Comparison of ENCODE assay signal across 1 cellular context in the genomic region with DNA sequence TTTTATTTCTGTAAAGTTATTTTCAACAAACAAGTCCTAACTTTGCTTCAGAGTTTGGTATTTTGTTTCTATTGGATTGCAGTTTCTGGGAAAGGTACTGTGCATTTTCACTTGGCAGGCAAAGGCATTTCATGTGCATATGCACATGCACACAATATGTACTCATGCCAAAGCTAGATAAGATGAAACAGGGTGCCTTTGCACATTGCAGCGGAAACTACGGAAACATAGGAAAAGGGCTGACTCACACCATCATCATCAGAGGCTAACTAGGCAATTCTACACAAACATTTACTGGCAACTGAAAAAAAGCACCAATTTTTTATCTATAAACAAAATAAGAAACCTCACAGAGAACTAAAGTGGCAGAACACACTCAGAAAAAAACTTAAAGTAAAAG.
TF ChIP-seq lines count a peak whose summit lies in the region.

No MANE protein-coding gene starts in this region.

TF ChIP-seq in K562, 482 proteins besides CTCF, POLR2A, EP300 and RAD21 (continued from another document and continues in another):
- TF ChIP-seq MYC (IDR thresholded peaks at IDR 0.05; ENCODE audit: low read depth, low read length) (peak; percentile 43; the same call in 1 of the 2 replicates), MYC (CRISPR knock-in tag; IDR thresholded peaks at IDR 0.05; ENCODE audit: borderline replicate concordance, low read depth) (no peak), CAMTA2 (CRISPR knock-in tag; conservative IDR thresholded peaks at IDR 0.05) (no peak), COPS2 (conservative IDR thresholded peaks at IDR 0.05) (no peak), ZNF239 (CRISPR knock-in tag; IDR thresholded peaks at IDR 0.05) (no peak), MYBL2 (IDR thresholded peaks at IDR 0.05; ENCODE audit: low read depth) (no peak), MYBL2 (CRISPR knock-in tag; IDR thresholded peaks at IDR 0.05; ENCODE audit: borderline replicate concordance) (no peak), CHD4 (IDR thresholded peaks at IDR 0.05; ENCODE audit: insufficient read depth, insufficient replicate concordance, low read depth, low read length, poor library complexity, severe bottlenecking) (no peak), HNRNPL (IDR thresholded peaks at IDR 0.05; ENCODE audit: low read depth, low read length) (no peak), SREBF1 (IDR thresholded peaks at IDR 0.05; ENCODE audit: borderline replicate concordance, low read depth, low read length) (no peak), TRIM28 (IDR thresholded peaks at IDR 0.05) (no peak), ZNF41 (CRISPR knock-in tag; conservative IDR thresholded peaks at IDR 0.05) (no peak), ZNF77 (CRISPR knock-in tag; IDR thresholded peaks at IDR 0.05) (no peak), HNRNPUL1 (IDR thresholded peaks at IDR 0.05; ENCODE audit: low read length) (no peak), SP1 (CRISPR knock-in tag; IDR thresholded peaks at IDR 0.05) (no peak), C11orf30 (IDR thresholded peaks at IDR 0.05; ENCODE audit: low read depth) (peak; percentile 86), YY1 (IDR thresholded peaks at IDR 0.05; ENCODE audit: borderline replicate concordance in 1 of 3, control insufficient read depth in 1 of 3, extremely low read depth in 1 of 3, insufficient read depth in 3 of 3, insufficient read length in 1 of 3, insufficient replicate concordance in 2 of 3, low read depth in 1 of 3, low read length in 2 of 3) (no peak), RCOR1 (IDR thresholded peaks at IDR 0.05; ENCODE audit: borderline replicate concordance in 1 of 2, low read depth in 2 of 2, low read length in 2 of 2) (no peak), KLF6 (CRISPR knock-in tag; IDR thresholded peaks at IDR 0.05; ENCODE audit: borderline replicate concordance) (no peak), TGIF2 (CRISPR knock-in tag; IDR thresholded peaks at IDR 0.05) (no peak), TAF1 (IDR thresholded peaks at IDR 0.05; ENCODE audit: control insufficient read depth, extremely low read depth, insufficient read depth, low read length, severe bottlenecking) (no peak), MECOM (CRISPR knock-in tag; IDR thresholded peaks at IDR 0.05) (no peak), HMGN3 (IDR thresholded peaks at IDR 0.05; ENCODE audit: borderline replicate concordance, extremely low read depth, insufficient read length, low read depth, low read length) (no peak), ZNF408 (CRISPR knock-in tag; IDR thresholded peaks at IDR 0.05; ENCODE audit: low read depth) (no peak), ZNF431 (CRISPR knock-in tag; IDR thresholded peaks at IDR 0.05) (no peak), NR2C1 (IDR thresholded peaks at IDR 0.05) (no peak), NR2C1 (tag; IDR thresholded peaks at IDR 0.05) (no peak), RB1 (IDR thresholded peaks at IDR 0.05; ENCODE audit: low read depth) (no peak), CSDE1 (IDR thresholded peaks at IDR 0.05) (no peak), ZNF133 (CRISPR knock-in tag; IDR thresholded peaks at IDR 0.05) (no peak), NCOA1 (IDR thresholded peaks at IDR 0.05; ENCODE audit: low read depth) (no peak), HNRNPH1 (optimal IDR thresholded peaks at IDR 0.05; ENCODE audit: low read depth, low read length) (no peak), ZBTB7A (IDR thresholded peaks at IDR 0.05; ENCODE audit: borderline replicate concordance, control insufficient read depth, low read depth, low read length) (no peak), ZNF384 (IDR thresholded peaks at IDR 0.05; ENCODE audit: low read depth, low read length) (no peak), ZNF561 (CRISPR knock-in tag; conservative IDR thresholded peaks at IDR 0.05) (no peak), NFXL1 (CRISPR knock-in tag; IDR thresholded peaks at IDR 0.05) (no peak)
- TF ChIP-seq, protein P1, sequence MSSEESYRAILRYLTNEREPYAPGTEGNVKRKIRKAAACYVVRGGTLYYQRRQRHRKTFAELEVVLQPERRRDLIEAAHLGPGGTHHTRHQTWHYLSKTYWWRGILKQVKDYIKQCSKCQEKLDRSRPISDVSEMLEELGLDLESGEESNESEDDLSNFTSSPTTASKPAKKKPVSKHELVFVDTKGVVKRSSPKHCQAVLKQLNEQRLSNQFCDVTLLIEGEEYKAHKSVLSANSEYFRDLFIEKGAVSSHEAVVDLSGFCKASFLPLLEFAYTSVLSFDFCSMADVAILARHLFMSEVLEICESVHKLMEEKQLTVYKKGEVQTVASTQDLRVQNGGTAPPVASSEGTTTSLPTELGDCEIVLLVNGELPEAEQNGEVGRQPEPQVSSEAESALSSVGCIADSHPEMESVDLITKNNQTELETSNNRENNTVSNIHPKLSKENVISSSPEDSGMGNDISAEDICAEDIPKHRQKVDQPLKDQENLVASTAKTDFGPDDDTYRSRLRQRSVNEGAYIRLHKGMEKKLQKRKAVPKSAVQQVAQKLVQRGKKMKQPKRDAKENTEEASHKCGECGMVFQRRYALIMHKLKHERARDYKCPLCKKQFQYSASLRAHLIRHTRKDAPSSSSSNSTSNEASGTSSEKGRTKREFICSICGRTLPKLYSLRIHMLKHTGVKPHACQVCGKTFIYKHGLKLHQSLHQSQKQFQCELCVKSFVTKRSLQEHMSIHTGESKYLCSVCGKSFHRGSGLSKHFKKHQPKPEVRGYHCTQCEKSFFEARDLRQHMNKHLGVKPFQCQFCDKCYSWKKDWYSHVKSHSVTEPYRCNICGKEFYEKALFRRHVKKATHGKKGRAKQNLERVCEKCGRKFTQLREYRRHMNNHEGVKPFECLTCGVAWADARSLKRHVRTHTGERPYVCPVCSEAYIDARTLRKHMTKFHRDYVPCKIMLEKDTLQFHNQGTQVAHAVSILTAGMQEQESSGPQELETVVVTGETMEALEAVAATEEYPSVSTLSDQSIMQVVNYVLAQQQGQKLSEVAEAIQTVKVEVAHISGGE (CRISPR knock-in tag; IDR thresholded peaks at IDR 0.05) = no peak
- TF ChIP-seq, protein P2, sequence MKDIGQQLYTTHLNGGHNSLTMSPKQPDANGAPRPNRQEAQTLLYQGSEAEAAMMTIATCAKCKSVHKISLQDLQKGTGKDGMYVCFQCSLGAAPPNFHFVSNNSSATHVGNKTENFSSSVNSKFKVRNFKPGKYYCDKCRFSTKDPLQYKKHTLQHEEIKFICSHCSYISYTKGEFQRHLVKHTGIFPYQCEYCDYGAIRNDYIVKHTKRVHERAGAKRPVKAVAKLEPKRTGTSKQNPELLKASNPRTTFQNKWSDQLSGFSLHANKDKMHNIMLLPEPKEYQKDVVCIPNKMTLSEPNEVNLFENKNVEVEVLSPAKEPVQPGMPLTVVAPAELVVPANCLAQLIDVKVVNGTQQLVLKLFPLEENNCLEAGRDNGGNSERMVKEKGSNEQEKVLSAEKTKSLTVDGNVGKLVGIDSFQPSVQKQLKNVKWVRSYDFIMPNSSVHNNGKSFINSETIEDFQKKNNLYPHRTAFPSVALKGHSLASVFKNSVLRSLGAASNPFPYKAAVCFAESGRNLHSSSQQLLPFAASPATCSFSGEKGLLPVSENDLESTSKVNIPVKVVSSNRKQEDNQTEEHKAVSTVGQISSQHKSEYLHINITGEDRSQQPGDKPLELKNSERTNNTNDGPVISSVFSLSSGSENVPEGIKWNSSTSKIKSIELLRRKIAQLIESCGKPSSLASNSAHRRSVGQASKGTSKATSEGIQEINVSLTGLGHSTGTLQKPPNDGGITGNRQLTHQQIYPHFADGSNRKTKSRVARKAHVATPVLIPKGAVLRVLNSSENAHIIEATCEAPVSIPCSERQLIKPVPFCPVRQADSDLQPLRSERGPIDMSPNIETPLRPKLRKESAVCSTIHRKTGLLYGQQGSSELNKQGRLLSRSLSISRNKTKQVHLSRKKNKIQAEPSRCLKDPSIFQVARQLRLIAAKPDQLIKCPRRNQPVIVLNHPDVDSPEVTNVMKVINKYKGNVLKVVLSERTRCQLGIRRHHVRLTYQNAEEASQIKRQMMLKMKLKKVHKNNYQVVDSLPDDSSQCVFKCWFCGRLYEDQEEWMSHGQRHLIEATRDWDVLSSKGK (CRISPR knock-in tag; IDR thresholded peaks at IDR 0.05) = no peak
- TF ChIP-seq, protein P3, sequence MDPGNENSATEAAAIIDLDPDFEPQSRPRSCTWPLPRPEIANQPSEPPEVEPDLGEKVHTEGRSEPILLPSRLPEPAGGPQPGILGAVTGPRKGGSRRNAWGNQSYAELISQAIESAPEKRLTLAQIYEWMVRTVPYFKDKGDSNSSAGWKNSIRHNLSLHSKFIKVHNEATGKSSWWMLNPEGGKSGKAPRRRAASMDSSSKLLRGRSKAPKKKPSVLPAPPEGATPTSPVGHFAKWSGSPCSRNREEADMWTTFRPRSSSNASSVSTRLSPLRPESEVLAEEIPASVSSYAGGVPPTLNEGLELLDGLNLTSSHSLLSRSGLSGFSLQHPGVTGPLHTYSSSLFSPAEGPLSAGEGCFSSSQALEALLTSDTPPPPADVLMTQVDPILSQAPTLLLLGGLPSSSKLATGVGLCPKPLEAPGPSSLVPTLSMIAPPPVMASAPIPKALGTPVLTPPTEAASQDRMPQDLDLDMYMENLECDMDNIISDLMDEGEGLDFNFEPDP (CRISPR knock-in tag; IDR thresholded peaks at IDR 0.05) = no peak
- TF ChIP-seq, protein P4, sequence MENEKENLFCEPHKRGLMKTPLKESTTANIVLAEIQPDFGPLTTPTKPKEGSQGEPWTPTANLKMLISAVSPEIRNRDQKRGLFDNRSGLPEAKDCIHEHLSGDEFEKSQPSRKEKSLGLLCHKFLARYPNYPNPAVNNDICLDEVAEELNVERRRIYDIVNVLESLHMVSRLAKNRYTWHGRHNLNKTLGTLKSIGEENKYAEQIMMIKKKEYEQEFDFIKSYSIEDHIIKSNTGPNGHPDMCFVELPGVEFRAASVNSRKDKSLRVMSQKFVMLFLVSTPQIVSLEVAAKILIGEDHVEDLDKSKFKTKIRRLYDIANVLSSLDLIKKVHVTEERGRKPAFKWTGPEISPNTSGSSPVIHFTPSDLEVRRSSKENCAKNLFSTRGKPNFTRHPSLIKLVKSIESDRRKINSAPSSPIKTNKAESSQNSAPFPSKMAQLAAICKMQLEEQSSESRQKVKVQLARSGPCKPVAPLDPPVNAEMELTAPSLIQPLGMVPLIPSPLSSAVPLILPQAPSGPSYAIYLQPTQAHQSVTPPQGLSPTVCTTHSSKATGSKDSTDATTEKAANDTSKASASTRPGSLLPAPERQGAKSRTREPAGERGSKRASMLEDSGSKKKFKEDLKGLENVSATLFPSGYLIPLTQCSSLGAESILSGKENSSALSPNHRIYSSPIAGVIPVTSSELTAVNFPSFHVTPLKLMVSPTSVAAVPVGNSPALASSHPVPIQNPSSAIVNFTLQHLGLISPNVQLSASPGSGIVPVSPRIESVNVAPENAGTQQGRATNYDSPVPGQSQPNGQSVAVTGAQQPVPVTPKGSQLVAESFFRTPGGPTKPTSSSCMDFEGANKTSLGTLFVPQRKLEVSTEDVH (IDR thresholded peaks at IDR 0.05; ENCODE audit: low read depth, partially characterized antibody) = no peak
- TF ChIP-seq, protein P5, sequence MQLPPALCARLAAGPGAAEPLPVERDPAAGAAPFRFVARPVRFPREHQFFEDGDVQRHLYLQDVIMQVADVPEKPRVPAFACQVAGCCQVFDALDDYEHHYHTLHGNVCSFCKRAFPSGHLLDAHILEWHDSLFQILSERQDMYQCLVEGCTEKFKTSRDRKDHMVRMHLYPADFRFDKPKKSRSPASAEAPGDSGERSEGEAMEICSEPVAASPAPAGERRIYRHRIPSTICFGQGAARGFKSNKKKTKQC (CRISPR knock-in tag; IDR thresholded peaks at IDR 0.05) = no peak
- TF ChIP-seq, protein P6, sequence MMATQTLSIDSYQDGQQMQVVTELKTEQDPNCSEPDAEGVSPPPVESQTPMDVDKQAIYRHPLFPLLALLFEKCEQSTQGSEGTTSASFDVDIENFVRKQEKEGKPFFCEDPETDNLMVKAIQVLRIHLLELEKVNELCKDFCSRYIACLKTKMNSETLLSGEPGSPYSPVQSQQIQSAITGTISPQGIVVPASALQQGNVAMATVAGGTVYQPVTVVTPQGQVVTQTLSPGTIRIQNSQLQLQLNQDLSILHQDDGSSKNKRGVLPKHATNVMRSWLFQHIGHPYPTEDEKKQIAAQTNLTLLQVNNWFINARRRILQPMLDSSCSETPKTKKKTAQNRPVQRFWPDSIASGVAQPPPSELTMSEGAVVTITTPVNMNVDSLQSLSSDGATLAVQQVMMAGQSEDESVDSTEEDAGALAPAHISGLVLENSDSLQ (IDR thresholded peaks at IDR 0.05) = no peak
- TF ChIP-seq, protein P7, sequence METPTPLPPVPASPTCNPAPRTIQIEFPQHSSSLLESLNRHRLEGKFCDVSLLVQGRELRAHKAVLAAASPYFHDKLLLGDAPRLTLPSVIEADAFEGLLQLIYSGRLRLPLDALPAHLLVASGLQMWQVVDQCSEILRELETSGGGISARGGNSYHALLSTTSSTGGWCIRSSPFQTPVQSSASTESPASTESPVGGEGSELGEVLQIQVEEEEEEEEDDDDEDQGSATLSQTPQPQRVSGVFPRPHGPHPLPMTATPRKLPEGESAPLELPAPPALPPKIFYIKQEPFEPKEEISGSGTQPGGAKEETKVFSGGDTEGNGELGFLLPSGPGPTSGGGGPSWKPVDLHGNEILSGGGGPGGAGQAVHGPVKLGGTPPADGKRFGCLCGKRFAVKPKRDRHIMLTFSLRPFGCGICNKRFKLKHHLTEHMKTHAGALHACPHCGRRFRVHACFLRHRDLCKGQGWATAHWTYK (CRISPR knock-in tag; IDR thresholded peaks at IDR 0.05) = no peak
- TF ChIP-seq, protein P8, sequence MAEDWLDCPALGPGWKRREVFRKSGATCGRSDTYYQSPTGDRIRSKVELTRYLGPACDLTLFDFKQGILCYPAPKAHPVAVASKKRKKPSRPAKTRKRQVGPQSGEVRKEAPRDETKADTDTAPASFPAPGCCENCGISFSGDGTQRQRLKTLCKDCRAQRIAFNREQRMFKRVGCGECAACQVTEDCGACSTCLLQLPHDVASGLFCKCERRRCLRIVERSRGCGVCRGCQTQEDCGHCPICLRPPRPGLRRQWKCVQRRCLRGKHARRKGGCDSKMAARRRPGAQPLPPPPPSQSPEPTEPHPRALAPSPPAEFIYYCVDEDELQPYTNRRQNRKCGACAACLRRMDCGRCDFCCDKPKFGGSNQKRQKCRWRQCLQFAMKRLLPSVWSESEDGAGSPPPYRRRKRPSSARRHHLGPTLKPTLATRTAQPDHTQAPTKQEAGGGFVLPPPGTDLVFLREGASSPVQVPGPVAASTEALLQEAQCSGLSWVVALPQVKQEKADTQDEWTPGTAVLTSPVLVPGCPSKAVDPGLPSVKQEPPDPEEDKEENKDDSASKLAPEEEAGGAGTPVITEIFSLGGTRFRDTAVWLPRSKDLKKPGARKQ (CRISPR knock-in tag; IDR thresholded peaks at IDR 0.05) = no peak
- TF ChIP-seq, protein P9, sequence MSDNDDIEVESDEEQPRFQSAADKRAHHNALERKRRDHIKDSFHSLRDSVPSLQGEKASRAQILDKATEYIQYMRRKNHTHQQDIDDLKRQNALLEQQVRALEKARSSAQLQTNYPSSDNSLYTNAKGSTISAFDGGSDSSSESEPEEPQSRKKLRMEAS (CRISPR knock-in tag; IDR thresholded peaks at IDR 0.05) = peak; percentile 57; the same call in 1 of the 2 replicates
